8 cellular contexts compared by ENCODE assay signal in the genomic region with DNA sequence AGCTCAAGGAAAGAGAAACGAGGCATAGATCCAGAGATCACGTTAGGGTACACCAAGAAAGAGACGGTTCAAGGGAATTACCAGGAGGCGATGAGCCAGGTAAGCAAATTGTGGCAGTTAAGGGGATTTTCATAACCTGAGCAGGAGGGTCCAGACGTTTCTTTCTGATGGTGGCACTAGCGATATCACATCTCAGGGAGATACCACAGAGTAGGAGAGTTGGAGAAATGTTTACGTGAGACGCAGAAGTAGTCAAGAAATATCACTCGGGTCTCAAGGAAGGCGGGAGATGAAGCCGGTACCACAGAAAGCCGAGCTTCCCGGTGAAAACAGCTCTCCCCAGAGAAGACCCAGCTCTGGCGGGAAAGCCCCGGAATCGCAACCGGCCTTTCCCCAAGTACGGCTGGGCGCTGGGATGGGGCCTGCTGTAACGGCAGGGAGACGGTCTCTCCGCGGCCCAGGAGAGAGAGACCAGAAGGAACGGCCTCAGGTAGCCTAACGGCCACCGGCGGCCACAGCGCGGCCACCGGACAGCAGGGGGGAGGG. TPM values are rescaled to one million over a fixed set of nuclear protein-coding genes. Genes with fewer than 3 reads are reported as not detected.
DNase-seq lines count a peak whose midpoint lies in the region; ATAC-seq, FAIRE-seq and TF ChIP-seq lines count a peak whose summit lies in the region.

No MANE protein-coding gene starts in this region.

- H3K9me3 Mint-ChIP-seq in CD14-positive monocyte (no peaks in the 10 kb centered on the region), MCF 10A (ENCODE audit: unreplicated experiment) (no peaks in the 10 kb centered on the region)
- no peaks in the 10 kb centered on the region for H3K9me3 Mint-ChIP-seq in T-helper 2 cell treated with Interferon-gamma antibody and Interleukin-4, amounts not matched to agents 5 μg/mL and 100 μg/mL, for 36 hours
- no peaks in the 10 kb centered on the region for H3K9me3 Mint-ChIP-seq in stimulated activated effector memory CD8-positive, alpha-beta T cell treated with anti-CD3 and anti-CD28 coated beads, Interleukin-12 subunit alpha, Interleukin-12 subunit beta, amount 100 ng/mL, for 72 hours

- H3K27me3 Mint-ChIP-seq in CD14-positive monocyte (ENCODE audit: low read depth in 3 of 3) (peaks cover 2 to 4% (median 3%) of the 10 kb centered on the region in 3 donors), MCF 10A (ENCODE audit: insufficient read depth, unreplicated experiment) (peaks cover 12% of the 10 kb centered on the region)
- peaks cover 4% of the 10 kb centered on the region for H3K27me3 Mint-ChIP-seq in T-helper 2 cell treated with Interferon-gamma antibody and Interleukin-4, amounts not matched to agents 5 μg/mL and 100 μg/mL, for 36 hours (ENCODE audit: low read depth)

- H3K9me3 ChIP-seq in right lobe of liver = no peaks in the 10 kb centered on the region

- WGBS in right lobe of liver (ENCODE audit: insufficient coverage, low coverage, low lambda C conversion rate, missing lambda C conversion rate) = under 1% methylated on average over 15 of the region's 30 CpGs

- POLR2A ChIA-PET in MCF 10A (lab: Yijun Ruan, JAX) = interaction anchor here (0.6 to 8.4 kb wide), 18 partner anchors 13 to 577 kb away, joined by 3 to 99 read pairs (median 4); a partner anchor contains a TSS

- FAIRE-seq in RCC 7860 (lab: Jason Lieb, UNC) = no peak

- TF ChIP-seq POLR2A in right lobe of liver (IDR thresholded peaks at IDR 0.05) = no peak

- intact Hi-C loops in CD14-positive monocyte (cut with micrococcal nuclease) = loop anchor here in 1 of 2 donors (5.0 kb wide), 1 partner anchor 52 kb away; a partner anchor contains a TSS
- intact Hi-C loops in MCF 10A (cut with micrococcal nuclease) = no loop called here
- intact Hi-C loops in right lobe of liver (cut with DNase I) = no loop called here

- TF ChIP-seq CTCF in CD14-positive monocyte (IDR thresholded peaks at IDR 0.05) = no peak
- TF ChIP-seq CTCF in MCF 10A (IDR thresholded peaks at IDR 0.05; ENCODE audit: unreplicated experiment) = no peak
- TF ChIP-seq CTCF in right lobe of liver (IDR thresholded peaks at IDR 0.05) = no peak

- peak overlapping the region; percentile 85 to 96 (median 92) for H3K4me3 ChIP-seq in right lobe of liver

- ATAC-seq in GM19452 (IDR thresholded peaks at IDR 0.05; ENCODE audit: unreplicated experiment) (peak; percentile 33), HG03520 (IDR thresholded peaks at IDR 0.05; ENCODE audit: unreplicated experiment) (peak; percentile 21), right lobe of liver (peak in 1 of 4 donors; percentile 2)
- ATAC-seq in stimulated activated effector memory CD8-positive, alpha-beta T cell treated with anti-CD3 and anti-CD28 coated beads, Interleukin-12 subunit alpha, Interleukin-12 subunit beta, amount 100 ng/mL, for 72 hours = peak; percentile 62

- H3K27me3 ChIP-seq in right lobe of liver = no peaks in the 10 kb centered on the region

- H3K36me3 Mint-ChIP-seq in CD14-positive monocyte = no peaks in the 10 kb centered on the region
- H3K36me3 Mint-ChIP-seq in T-helper 2 cell treated with Interferon-gamma antibody and Interleukin-4, amounts not matched to agents 5 μg/mL and 100 μg/mL, for 36 hours (ENCODE audit: low read depth) = peaks cover 4% of the 10 kb centered on the region
- peaks cover 6% of the 10 kb centered on the region for H3K36me3 Mint-ChIP-seq in MCF 10A (ENCODE audit: insufficient read depth, unreplicated experiment)
- peaks cover 18% of the 10 kb centered on the region for H3K36me3 Mint-ChIP-seq in stimulated activated effector memory CD8-positive, alpha-beta T cell treated with anti-CD3 and anti-CD28 coated beads, Interleukin-12 subunit alpha, Interleukin-12 subunit beta, amount 100 ng/mL, for 72 hours

- peaks cover 0 to 14% (median 6%) of the 10 kb centered on the region in 4 donors for H3K4me1 ChIP-seq in right lobe of liver

- H3K27ac Mint-ChIP-seq in CD14-positive monocyte = peak overlapping the region; percentile 85 to 99 (median 98)
- H3K27ac Mint-ChIP-seq in T-helper 2 cell treated with Interferon-gamma antibody and Interleukin-4, amounts not matched to agents 5 μg/mL and 100 μg/mL, for 36 hours = peak overlapping the region; percentile 95
- H3K27ac Mint-ChIP-seq in MCF 10A (ENCODE audit: low read depth, unreplicated experiment) = peak overlapping the region; percentile 98
- H3K27ac Mint-ChIP-seq in stimulated activated effector memory CD8-positive, alpha-beta T cell treated with anti-CD3 and anti-CD28 coated beads, Interleukin-12 subunit alpha, Interleukin-12 subunit beta, amount 100 ng/mL, for 72 hours = peak overlapping the region; percentile 97

- no TSS peak for BruUV-seq in MCF 10A (replicated peaks; lab: Mats Ljungman, UMichigan)

- DNase-seq in CD14-positive monocyte (ENCODE audit: low spot score) (no peak), MCF 10A (ENCODE audit: unreplicated experiment) (no peak), right lobe of liver (no peak), RCC 7860 (ENCODE audit: low spot score) (no peak)
- DNase-seq in T-helper 2 cell treated with Interferon-gamma antibody and Interleukin-4, amounts not matched to agents 5 μg/mL and 100 μg/mL, for 36 hours (ENCODE audit: low spot score) = no peak
- peak in 1 of 2 donors; percentile 39 for DNase-seq in stimulated activated effector memory CD8-positive, alpha-beta T cell treated with anti-CD3 and anti-CD28 coated beads, Interleukin-12 subunit alpha, Interleukin-12 subunit beta, amount 100 ng/mL, for 72 hours (ENCODE audit: low spot score in 2 of 2)

- peaks cover 21% of the 10 kb centered on the region for H3K4me1 Mint-ChIP-seq in CD14-positive monocyte
- H3K4me1 Mint-ChIP-seq in T-helper 2 cell treated with Interferon-gamma antibody and Interleukin-4, amounts not matched to agents 5 μg/mL and 100 μg/mL, for 36 hours (ENCODE audit: low read depth) = peaks cover 34% of the 10 kb centered on the region
- peaks cover 28% of the 10 kb centered on the region for H3K4me1 Mint-ChIP-seq in MCF 10A (ENCODE audit: insufficient read depth, unreplicated experiment)
- peaks cover 41% of the 10 kb centered on the region for H3K4me1 Mint-ChIP-seq in stimulated activated effector memory CD8-positive, alpha-beta T cell treated with anti-CD3 and anti-CD28 coated beads, Interleukin-12 subunit alpha, Interleukin-12 subunit beta, amount 100 ng/mL, for 72 hours

- peak overlapping the region; percentile 87 to 96 (median 89) for H3K27ac ChIP-seq in right lobe of liver

- H3K4me3 Mint-ChIP-seq in CD14-positive monocyte = peak overlapping the region; percentile 93
- peak overlapping the region; percentile 96 for H3K4me3 Mint-ChIP-seq in T-helper 2 cell treated with Interferon-gamma antibody and Interleukin-4, amounts not matched to agents 5 μg/mL and 100 μg/mL, for 36 hours
- H3K4me3 Mint-ChIP-seq in MCF 10A (ENCODE audit: unreplicated experiment) = peak overlapping the region; percentile 91
- H3K4me3 Mint-ChIP-seq in stimulated activated effector memory CD8-positive, alpha-beta T cell treated with anti-CD3 and anti-CD28 coated beads, Interleukin-12 subunit alpha, Interleukin-12 subunit beta, amount 100 ng/mL, for 72 hours = peak overlapping the region; percentile 84

- CTCF ChIA-PET in MCF 10A (lab: Yijun Ruan, JAX) = interaction anchor here (0.6 to 1.0 kb wide), 4 partner anchors 14 to 454 kb away, joined by 3 read pairs; a partner anchor contains a TSS

- H3K36me3 ChIP-seq in right lobe of liver = no peaks in the 10 kb centered on the region

RNA-seq across cellular contexts. Expression of a gene that starts 0.5 kb away (rescaled TPM):
- polyA plus RNA-seq in CD14-positive monocyte = 1 to 10 TPM; 5.2 to 6.0 TPM
- total RNA-seq in MCF 10A (2022) = 21.7 and 24.5 TPM in 2 replicates
- total RNA-seq in right lobe of liver = 1 to 10 TPM; 3.6 to 6.5 (median 5.1) TPM

RNA-seq across cellular contexts. Expression of a gene that starts 13.8 kb away (rescaled TPM):
- polyA plus RNA-seq in CD14-positive monocyte = 1 to 10 TPM; 2.8 to 3.0 TPM
- total RNA-seq in MCF 10A (2022) (65.9 and 69.3 TPM in 2 replicates), right lobe of liver (1 to 10 TPM; 4.6 to 8.9 (median 7.8) TPM)

RNA-seq across cellular contexts. Expression of a gene that starts 51.9 kb away (rescaled TPM):
- polyA plus RNA-seq in CD14-positive monocyte = 10 to 100 TPM; 38.4 to 50.0 TPM
- total RNA-seq in MCF 10A (2022) (23.0 and 24.0 TPM in 2 replicates), right lobe of liver (10 to 100 TPM; 17.7 to 29.3 (median 21.6) TPM)
